In the genomic region with DNA sequence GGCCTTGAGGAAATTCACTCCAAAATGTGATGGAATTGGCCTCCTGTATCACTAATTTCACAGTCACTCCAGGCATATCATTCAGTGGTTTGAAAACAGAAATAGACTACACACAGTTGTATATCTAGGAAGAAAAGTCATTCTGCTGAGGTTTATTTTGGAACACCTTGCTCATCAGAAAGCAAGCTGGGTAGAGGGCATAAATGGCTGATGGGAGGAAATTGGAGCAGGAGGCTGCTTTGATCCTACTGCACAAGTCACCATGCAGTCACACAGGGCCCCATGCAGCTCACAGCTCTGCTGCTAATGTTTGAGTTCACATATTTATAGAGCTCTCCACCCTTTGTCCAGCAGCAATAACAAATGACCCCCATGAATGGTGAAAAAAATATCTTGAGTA, we compare ENCODE assay signal across 2 cellular contexts.
TF ChIP-seq lines count a peak whose summit lies in the region.

No MANE protein-coding gene starts in this region.

TF ChIP-seq in IMR-90, 13 proteins besides CTCF, POLR2A, EP300 and RAD21:
- TF ChIP-seq BHLHE40 (IDR thresholded peaks at IDR 0.05; ENCODE audit: low read depth, low read length) (no peak), RCOR1 (IDR thresholded peaks at IDR 0.05; ENCODE audit: insufficient replicate concordance, low read length) (no peak), MAFK (IDR thresholded peaks at IDR 0.05; ENCODE audit: low read depth, low read length) (no peak), CEBPB (IDR thresholded peaks at IDR 0.05; ENCODE audit: low read depth, low read length) (no peak), MXI1 (IDR thresholded peaks at IDR 0.05; ENCODE audit: borderline replicate concordance, low read depth, low read length) (no peak), SMC3 (IDR thresholded peaks at IDR 0.05; ENCODE audit: low read depth, low read length) (no peak), RFX5 (IDR thresholded peaks at IDR 0.05; ENCODE audit: low read depth, low read length) (no peak), FOS (IDR thresholded peaks at IDR 0.05; ENCODE audit: low read depth, low read length) (no peak), MAZ (IDR thresholded peaks at IDR 0.05; ENCODE audit: borderline replicate concordance, low read depth, low read length) (no peak), CHD1 (IDR thresholded peaks at IDR 0.05; ENCODE audit: low read depth, low read length) (no peak), NFE2L2 (IDR thresholded peaks at IDR 0.05; ENCODE audit: low read depth, low read length) (no peak)
- TF ChIP-seq, protein P1, sequence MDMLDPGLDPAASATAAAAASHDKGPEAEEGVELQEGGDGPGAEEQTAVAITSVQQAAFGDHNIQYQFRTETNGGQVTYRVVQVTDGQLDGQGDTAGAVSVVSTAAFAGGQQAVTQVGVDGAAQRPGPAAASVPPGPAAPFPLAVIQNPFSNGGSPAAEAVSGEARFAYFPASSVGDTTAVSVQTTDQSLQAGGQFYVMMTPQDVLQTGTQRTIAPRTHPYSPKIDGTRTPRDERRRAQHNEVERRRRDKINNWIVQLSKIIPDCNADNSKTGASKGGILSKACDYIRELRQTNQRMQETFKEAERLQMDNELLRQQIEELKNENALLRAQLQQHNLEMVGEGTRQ (IDR thresholded peaks at IDR 0.05; ENCODE audit: low read depth, low read length): no peak
- TF ChIP-seq, protein P2, sequence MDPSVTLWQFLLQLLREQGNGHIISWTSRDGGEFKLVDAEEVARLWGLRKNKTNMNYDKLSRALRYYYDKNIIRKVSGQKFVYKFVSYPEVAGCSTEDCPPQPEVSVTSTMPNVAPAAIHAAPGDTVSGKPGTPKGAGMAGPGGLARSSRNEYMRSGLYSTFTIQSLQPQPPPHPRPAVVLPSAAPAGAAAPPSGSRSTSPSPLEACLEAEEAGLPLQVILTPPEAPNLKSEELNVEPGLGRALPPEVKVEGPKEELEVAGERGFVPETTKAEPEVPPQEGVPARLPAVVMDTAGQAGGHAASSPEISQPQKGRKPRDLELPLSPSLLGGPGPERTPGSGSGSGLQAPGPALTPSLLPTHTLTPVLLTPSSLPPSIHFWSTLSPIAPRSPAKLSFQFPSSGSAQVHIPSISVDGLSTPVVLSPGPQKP (IDR thresholded peaks at IDR 0.05; ENCODE audit: borderline replicate concordance, low read depth, low read length): no peak

TF ChIP-seq in K562, 482 proteins besides CTCF, POLR2A, EP300 and RAD21:
- TF ChIP-seq, protein P3, sequence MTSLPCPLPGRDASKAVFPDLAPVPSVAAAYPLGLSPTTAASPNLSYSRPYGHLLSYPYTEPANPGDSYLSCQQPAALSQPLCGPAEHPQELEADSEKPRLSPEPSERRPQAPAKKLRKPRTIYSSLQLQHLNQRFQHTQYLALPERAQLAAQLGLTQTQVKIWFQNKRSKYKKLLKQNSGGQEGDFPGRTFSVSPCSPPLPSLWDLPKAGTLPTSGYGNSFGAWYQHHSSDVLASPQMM (CRISPR knock-in tag; IDR thresholded peaks at IDR 0.05): no peak
- TF ChIP-seq, protein P4, sequence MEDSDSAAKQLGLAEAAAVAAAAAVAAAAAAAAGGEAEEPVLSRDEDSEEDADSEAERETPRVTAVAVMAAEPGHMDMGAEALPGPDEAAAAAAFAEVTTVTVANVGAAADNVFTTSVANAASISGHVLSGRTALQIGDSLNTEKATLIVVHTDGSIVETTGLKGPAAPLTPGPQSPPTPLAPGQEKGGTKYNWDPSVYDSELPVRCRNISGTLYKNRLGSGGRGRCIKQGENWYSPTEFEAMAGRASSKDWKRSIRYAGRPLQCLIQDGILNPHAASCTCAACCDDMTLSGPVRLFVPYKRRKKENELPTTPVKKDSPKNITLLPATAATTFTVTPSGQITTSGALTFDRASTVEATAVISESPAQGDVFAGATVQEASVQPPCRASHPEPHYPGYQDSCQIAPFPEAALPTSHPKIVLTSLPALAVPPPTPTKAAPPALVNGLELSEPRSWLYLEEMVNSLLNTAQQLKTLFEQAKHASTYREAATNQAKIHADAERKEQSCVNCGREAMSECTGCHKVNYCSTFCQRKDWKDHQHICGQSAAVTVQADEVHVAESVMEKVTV (CRISPR knock-in tag; IDR thresholded peaks at IDR 0.05): no peak
- TF ChIP-seq BHLHE40 (IDR thresholded peaks at IDR 0.05; ENCODE audit: low read length) (no peak), ZNF696 (CRISPR knock-in tag; conservative IDR thresholded peaks at IDR 0.05) (no peak), FOS (IDR thresholded peaks at IDR 0.05; ENCODE audit: extremely low read depth, insufficient read length) (no peak), ZSCAN32 (CRISPR knock-in tag; IDR thresholded peaks at IDR 0.05) (no peak), CBFB (CRISPR knock-in tag; IDR thresholded peaks at IDR 0.05) (no peak), GATAD2B (IDR thresholded peaks at IDR 0.05; ENCODE audit: borderline replicate concordance) (no peak), STAT5B (CRISPR knock-in tag; IDR thresholded peaks at IDR 0.05) (no peak), LARP7 (IDR thresholded peaks at IDR 0.05) (no peak), ZNF224 (CRISPR knock-in tag; IDR thresholded peaks at IDR 0.05) (no peak)
- TF ChIP-seq, protein P5, sequence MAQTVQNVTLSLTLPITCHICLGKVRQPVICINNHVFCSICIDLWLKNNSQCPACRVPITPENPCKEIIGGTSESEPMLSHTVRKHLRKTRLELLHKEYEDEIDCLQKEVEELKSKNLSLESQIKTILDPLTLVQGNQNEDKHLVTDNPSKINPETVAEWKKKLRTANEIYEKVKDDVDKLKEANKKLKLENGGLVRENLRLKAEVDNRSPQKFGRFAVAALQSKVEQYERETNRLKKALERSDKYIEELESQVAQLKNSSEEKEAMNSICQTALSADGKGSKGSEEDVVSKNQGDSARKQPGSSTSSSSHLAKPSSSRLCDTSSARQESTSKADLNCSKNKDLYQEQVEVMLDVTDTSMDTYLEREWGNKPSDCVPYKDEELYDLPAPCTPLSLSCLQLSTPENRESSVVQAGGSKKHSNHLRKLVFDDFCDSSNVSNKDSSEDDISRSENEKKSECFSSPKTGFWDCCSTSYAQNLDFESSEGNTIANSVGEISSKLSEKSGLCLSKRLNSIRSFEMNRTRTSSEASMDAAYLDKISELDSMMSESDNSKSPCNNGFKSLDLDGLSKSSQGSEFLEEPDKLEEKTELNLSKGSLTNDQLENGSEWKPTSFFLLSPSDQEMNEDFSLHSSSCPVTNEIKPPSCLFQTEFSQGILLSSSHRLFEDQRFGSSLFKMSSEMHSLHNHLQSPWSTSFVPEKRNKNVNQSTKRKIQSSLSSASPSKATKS (CRISPR knock-in tag; IDR thresholded peaks at IDR 0.05): no peak
- TF ChIP-seq, protein P6, sequence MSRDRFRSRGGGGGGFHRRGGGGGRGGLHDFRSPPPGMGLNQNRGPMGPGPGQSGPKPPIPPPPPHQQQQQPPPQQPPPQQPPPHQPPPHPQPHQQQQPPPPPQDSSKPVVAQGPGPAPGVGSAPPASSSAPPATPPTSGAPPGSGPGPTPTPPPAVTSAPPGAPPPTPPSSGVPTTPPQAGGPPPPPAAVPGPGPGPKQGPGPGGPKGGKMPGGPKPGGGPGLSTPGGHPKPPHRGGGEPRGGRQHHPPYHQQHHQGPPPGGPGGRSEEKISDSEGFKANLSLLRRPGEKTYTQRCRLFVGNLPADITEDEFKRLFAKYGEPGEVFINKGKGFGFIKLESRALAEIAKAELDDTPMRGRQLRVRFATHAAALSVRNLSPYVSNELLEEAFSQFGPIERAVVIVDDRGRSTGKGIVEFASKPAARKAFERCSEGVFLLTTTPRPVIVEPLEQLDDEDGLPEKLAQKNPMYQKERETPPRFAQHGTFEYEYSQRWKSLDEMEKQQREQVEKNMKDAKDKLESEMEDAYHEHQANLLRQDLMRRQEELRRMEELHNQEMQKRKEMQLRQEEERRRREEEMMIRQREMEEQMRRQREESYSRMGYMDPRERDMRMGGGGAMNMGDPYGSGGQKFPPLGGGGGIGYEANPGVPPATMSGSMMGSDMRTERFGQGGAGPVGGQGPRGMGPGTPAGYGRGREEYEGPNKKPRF (IDR thresholded peaks at IDR 0.05; ENCODE audit: low read depth, low read length): no peak
- TF ChIP-seq, protein P7, sequence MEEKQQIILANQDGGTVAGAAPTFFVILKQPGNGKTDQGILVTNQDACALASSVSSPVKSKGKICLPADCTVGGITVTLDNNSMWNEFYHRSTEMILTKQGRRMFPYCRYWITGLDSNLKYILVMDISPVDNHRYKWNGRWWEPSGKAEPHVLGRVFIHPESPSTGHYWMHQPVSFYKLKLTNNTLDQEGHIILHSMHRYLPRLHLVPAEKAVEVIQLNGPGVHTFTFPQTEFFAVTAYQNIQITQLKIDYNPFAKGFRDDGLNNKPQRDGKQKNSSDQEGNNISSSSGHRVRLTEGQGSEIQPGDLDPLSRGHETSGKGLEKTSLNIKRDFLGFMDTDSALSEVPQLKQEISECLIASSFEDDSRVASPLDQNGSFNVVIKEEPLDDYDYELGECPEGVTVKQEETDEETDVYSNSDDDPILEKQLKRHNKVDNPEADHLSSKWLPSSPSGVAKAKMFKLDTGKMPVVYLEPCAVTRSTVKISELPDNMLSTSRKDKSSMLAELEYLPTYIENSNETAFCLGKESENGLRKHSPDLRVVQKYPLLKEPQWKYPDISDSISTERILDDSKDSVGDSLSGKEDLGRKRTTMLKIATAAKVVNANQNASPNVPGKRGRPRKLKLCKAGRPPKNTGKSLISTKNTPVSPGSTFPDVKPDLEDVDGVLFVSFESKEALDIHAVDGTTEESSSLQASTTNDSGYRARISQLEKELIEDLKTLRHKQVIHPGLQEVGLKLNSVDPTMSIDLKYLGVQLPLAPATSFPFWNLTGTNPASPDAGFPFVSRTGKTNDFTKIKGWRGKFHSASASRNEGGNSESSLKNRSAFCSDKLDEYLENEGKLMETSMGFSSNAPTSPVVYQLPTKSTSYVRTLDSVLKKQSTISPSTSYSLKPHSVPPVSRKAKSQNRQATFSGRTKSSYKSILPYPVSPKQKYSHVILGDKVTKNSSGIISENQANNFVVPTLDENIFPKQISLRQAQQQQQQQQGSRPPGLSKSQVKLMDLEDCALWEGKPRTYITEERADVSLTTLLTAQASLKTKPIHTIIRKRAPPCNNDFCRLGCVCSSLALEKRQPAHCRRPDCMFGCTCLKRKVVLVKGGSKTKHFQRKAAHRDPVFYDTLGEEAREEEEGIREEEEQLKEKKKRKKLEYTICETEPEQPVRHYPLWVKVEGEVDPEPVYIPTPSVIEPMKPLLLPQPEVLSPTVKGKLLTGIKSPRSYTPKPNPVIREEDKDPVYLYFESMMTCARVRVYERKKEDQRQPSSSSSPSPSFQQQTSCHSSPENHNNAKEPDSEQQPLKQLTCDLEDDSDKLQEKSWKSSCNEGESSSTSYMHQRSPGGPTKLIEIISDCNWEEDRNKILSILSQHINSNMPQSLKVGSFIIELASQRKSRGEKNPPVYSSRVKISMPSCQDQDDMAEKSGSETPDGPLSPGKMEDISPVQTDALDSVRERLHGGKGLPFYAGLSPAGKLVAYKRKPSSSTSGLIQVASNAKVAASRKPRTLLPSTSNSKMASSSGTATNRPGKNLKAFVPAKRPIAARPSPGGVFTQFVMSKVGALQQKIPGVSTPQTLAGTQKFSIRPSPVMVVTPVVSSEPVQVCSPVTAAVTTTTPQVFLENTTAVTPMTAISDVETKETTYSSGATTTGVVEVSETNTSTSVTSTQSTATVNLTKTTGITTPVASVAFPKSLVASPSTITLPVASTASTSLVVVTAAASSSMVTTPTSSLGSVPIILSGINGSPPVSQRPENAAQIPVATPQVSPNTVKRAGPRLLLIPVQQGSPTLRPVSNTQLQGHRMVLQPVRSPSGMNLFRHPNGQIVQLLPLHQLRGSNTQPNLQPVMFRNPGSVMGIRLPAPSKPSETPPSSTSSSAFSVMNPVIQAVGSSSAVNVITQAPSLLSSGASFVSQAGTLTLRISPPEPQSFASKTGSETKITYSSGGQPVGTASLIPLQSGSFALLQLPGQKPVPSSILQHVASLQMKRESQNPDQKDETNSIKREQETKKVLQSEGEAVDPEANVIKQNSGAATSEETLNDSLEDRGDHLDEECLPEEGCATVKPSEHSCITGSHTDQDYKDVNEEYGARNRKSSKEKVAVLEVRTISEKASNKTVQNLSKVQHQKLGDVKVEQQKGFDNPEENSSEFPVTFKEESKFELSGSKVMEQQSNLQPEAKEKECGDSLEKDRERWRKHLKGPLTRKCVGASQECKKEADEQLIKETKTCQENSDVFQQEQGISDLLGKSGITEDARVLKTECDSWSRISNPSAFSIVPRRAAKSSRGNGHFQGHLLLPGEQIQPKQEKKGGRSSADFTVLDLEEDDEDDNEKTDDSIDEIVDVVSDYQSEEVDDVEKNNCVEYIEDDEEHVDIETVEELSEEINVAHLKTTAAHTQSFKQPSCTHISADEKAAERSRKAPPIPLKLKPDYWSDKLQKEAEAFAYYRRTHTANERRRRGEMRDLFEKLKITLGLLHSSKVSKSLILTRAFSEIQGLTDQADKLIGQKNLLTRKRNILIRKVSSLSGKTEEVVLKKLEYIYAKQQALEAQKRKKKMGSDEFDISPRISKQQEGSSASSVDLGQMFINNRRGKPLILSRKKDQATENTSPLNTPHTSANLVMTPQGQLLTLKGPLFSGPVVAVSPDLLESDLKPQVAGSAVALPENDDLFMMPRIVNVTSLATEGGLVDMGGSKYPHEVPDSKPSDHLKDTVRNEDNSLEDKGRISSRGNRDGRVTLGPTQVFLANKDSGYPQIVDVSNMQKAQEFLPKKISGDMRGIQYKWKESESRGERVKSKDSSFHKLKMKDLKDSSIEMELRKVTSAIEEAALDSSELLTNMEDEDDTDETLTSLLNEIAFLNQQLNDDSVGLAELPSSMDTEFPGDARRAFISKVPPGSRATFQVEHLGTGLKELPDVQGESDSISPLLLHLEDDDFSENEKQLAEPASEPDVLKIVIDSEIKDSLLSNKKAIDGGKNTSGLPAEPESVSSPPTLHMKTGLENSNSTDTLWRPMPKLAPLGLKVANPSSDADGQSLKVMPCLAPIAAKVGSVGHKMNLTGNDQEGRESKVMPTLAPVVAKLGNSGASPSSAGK (IDR thresholded peaks at IDR 0.05): no peak
- TF ChIP-seq, protein P8, sequence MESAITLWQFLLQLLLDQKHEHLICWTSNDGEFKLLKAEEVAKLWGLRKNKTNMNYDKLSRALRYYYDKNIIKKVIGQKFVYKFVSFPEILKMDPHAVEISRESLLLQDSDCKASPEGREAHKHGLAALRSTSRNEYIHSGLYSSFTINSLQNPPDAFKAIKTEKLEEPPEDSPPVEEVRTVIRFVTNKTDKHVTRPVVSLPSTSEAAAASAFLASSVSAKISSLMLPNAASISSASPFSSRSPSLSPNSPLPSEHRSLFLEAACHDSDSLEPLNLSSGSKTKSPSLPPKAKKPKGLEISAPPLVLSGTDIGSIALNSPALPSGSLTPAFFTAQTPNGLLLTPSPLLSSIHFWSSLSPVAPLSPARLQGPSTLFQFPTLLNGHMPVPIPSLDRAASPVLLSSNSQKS (CRISPR knock-in tag; IDR thresholded peaks at IDR 0.05): no peak
